18 cellular contexts compared by ENCODE assay signal in genomic region chr13:73687087-73687486, GRCh38.
DNase-seq lines count a peak whose midpoint lies in the region; ATAC-seq and TF ChIP-seq lines count a peak whose summit lies in the region.
"Had no signal": no experiment of that assay in that cellular context is flagged by ENCODE, and none has a peak within 500 bp of the region (broad histone marks: within the 10 kb centered on the region; RNA-seq: fewer than 3 reads in every experiment).

No MANE protein-coding gene starts in this region.

- DNase-seq in CD4-positive, alpha-beta T cell: no peak
- peak; percentile 33 for DNase-seq in amniotic epithelial cell (ENCODE audit: low read depth)
- no peak for DNase-seq in mesothelial cell of epicardium (ENCODE audit: low spot score in 2 of 2, unreplicated experiment in 2 of 2)
- DNase-seq in GOT3 (lab: John Stamatoyannopoulos, UW): no peak
- no peak for DNase-seq in Right ventricle myocardium superior
- DNase-seq in NCI-H2196 treated with DMSO at 0.1 percent for 48 hours (lab: John Stamatoyannopoulos, UW; ENCODE audit: unreplicated experiment): no peak
- DNase-seq: AML-193; CD8-positive, alpha-beta T cell; DMS 273 treated with DMSO at 0.1 percent for 48 hours; DMS53; DND-41; EL; GM23248; HCEC 1CT had no signal

- H3K9me3 ChIP-seq in CD4-positive, alpha-beta T cell (ENCODE audit: control insufficient read depth, low read length): no peaks in the 10 kb centered on the region

- H3K27ac Mint-ChIP-seq in CD4-positive, alpha-beta T cell: peak overlapping the region; percentile 33
- H3K27ac Mint-ChIP-seq in mesothelial cell of epicardium: peak overlapping the region; percentile 43
- H3K27ac Mint-ChIP-seq: CD8-positive, alpha-beta T cell had no signal

- no peaks in the 10 kb centered on the region for H3K9me3 Mint-ChIP-seq in CD4-positive, alpha-beta T cell
- peaks cover 5% of the 10 kb centered on the region for H3K9me3 Mint-ChIP-seq in mesothelial cell of epicardium
- H3K9me3 Mint-ChIP-seq: CD8-positive, alpha-beta T cell had no signal

- POLR2A ChIA-PET in CD4-positive, alpha-beta T cell (lab: Charles Lee): no interaction called here

- ATAC-seq in CD4-positive, alpha-beta T cell (ENCODE audit: poor library complexity): no peak
- no peak for ATAC-seq in HG03159 (IDR thresholded peaks at IDR 0.05; ENCODE audit: unreplicated experiment)
- ATAC-seq in Right ventricle myocardium superior (ENCODE audit: poor library complexity): no peak
- ATAC-seq: CD8-positive, alpha-beta T cell; GM12878 had no signal

- no peak overlapping the region for H3K4me3 Mint-ChIP-seq in CD4-positive, alpha-beta T cell
- H3K4me3 Mint-ChIP-seq in mesothelial cell of epicardium: no peak overlapping the region
- H3K4me3 Mint-ChIP-seq: CD8-positive, alpha-beta T cell had no signal

- peaks cover 3% of the 10 kb centered on the region for H3K4me1 Mint-ChIP-seq in CD4-positive, alpha-beta T cell (ENCODE audit: low read depth)
- peaks cover 58% of the 10 kb centered on the region for H3K4me1 Mint-ChIP-seq in mesothelial cell of epicardium

- no peak for TF ChIP-seq CTCF in CD4-positive, alpha-beta T cell (IDR thresholded peaks at IDR 0.05)
- no peak for TF ChIP-seq CTCF in mesothelial cell of epicardium (IDR thresholded peaks at IDR 0.05; ENCODE audit: unreplicated experiment)

- intact Hi-C loops in CD4-positive, alpha-beta T cell (cut with DNase I, micrococcal nuclease): no loop called here
- intact Hi-C loops in Right ventricle myocardium superior (cut with DNase I): no loop called here

- peaks cover 76% of the 10 kb centered on the region for H3K36me3 Mint-ChIP-seq in CD4-positive, alpha-beta T cell (ENCODE audit: low read depth)
- H3K36me3 Mint-ChIP-seq in mesothelial cell of epicardium: peaks cover 8% of the 10 kb centered on the region

- CTCF ChIA-PET in CD4-positive, alpha-beta T cell (lab: Charles Lee): no interaction called here

- no peaks in the 10 kb centered on the region for H3K27me3 ChIP-seq in CD4-positive, alpha-beta T cell (ENCODE audit: control insufficient read depth, insufficient read depth, low read length)

- no peaks in the 10 kb centered on the region for H3K27me3 Mint-ChIP-seq in CD4-positive, alpha-beta T cell
- no peaks in the 10 kb centered on the region for H3K27me3 Mint-ChIP-seq in mesothelial cell of epicardium (ENCODE audit: low read depth)

- H3K27ac ChIP-seq in CD4-positive, alpha-beta T cell (ENCODE audit: low read depth, low read length): no peak overlapping the region
- H3K27ac ChIP-seq: C4-2B, GM23248, HL-60 had no signal
